8 cellular contexts compared by ENCODE assay signal in the genomic region with DNA sequence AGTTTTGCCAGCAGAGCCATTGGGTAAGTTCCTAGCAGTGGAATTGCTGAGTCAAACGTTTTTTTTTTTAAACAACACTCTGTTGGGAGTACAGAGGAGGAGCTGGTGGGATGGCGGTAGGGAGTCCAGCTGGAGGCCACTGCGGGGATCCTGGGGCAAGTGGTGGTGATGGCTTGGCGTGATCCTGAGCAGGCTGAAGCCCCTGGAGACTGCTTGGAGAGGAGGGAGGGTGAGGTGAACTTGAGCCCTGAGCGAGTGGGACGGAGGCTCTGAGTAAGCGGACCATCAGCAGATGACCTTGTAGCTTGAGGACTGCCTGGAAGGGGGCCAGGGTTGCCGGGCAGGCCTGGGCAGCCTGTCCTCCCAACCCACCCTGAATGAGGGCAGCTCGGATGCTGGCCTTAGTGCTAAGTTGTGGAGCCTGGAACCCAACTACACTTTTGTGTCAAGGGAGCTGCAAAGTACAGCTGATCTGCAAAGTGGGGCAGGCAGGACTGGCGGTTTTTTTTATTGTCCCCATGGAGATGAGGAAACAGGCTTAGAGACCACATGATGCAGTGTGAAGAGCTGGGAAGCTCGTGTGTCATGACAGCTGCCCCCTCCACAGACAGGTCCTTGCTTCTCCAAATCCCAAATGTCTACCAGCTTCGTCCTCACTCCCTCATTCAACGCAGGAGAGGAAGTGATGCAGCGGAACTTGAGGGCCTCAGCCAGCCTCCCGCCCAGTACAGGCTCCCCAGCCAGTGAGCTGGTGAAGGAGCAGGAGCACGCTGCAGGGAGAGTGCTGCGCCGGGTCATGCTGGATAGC. TPM values are rescaled to one million over a fixed set of nuclear protein-coding genes. Genes with fewer than 3 reads are reported as not detected.
DNase-seq lines count a peak whose midpoint lies in the region; ATAC-seq, FAIRE-seq and TF ChIP-seq lines count a peak whose summit lies in the region.

No MANE protein-coding gene starts in this region.

- H3K36me3 ChIP-seq in heart right ventricle (peaks cover 0 to 57% (median 36%) of the 10 kb centered on the region in 9 donors), Caco-2 (ENCODE audit: control insufficient read depth, insufficient read depth, low read length) (no peaks in the 10 kb centered on the region; the same call in 1 of the 2 replicates)

- H3K4me3 ChIP-seq in heart right ventricle (peak overlapping the region in 5 of 10 donors; percentile 13 to 25 (median 21)), Caco-2 (ENCODE audit: low read depth, low read length) (no peak overlapping the region)

- H3K36me3 Mint-ChIP-seq in WTC11, result peaks cover 43% of the 10 kb centered on the region
- H3K36me3 Mint-ChIP-seq in Caco-2 (ENCODE audit: insufficient read depth, unreplicated experiment), result peaks cover 59% of the 10 kb centered on the region

- 31 to 42% methylated on average over 18 of the region's 18 CpGs for WGBS in heart right ventricle, 2 donors

- no peaks in the 10 kb centered on the region for H3K9me3 Mint-ChIP-seq in WTC11
- H3K9me3 Mint-ChIP-seq in Caco-2 (ENCODE audit: unreplicated experiment), result no peaks in the 10 kb centered on the region

- H3K27ac Mint-ChIP-seq in WTC11 (peak overlapping the region; percentile 70), Caco-2 (ENCODE audit: unreplicated experiment) (no peak overlapping the region)

- H3K4me1 ChIP-seq in heart right ventricle (peaks cover 6 to 39% (median 28%) of the 10 kb centered on the region in 9 donors), Caco-2 (no peaks in the 10 kb centered on the region)

- no peak for FAIRE-seq in D721Med (lab: Jason Lieb, UNC)

- TF ChIP-seq CTCF in WTC11 (IDR thresholded peaks at IDR 0.05) (no peak), heart right ventricle (IDR thresholded peaks at IDR 0.05) (no peak), Caco-2 (IDR thresholded peaks at IDR 0.05; ENCODE audit: insufficient read depth in 1 of 2, low read depth in 1 of 2, low read length in 1 of 2, severe bottlenecking in 1 of 2, unreplicated experiment in 1 of 2) (no peak), D721Med (IDR thresholded peaks at IDR 0.05; ENCODE audit: insufficient read depth, missing control alignments) (no peak)

- H3K9me3 ChIP-seq in heart right ventricle (no peaks in the 10 kb centered on the region), Caco-2 (no peaks in the 10 kb centered on the region)

- intact Hi-C loops in heart right ventricle (cut with DNase I) (loop anchor here in 1 of 10 donors (5.0 kb wide), 1 partner anchor 142 kb away; no protein-coding TSS in a partner anchor), Caco-2 (cut with micrococcal nuclease; ENCODE audit: unreplicated experiment) (no loop called here)

- DNase-seq in GM03348 (ENCODE audit: low spot score), result peak; percentile 68
- DNase-seq in WTC11 (ENCODE audit: low spot score), result no peak
- peak; percentile 68 to 69 for DNase-seq in heart right ventricle
- peak; percentile 76 for DNase-seq in retina
- no peak for DNase-seq in Caco-2
- DNase-seq in NCI-H526 treated with DMSO at 0.1 percent for 48 hours (lab: John Stamatoyannopoulos, UW), result no peak
- DNase-seq in activated CD8-positive, alpha-beta memory T cell treated with anti-CD3 and anti-CD28 coated beads, Interleukin-2, amount 50 U/mL, for 48 hours, result no peak
- no peak for DNase-seq in D721Med (ENCODE audit: insufficient read length, low spot score)

- no peak for ATAC-seq in WTC11
- ATAC-seq in heart right ventricle, result peak; percentile 62 to 84 (median 77)

- peak overlapping the region in 9 of 10 donors; percentile 9 to 71 (median 59) for H3K27ac ChIP-seq in heart right ventricle

- CTCF ChIA-PET in WTC11 (lab: Charles Lee) (interaction anchor here (1.0 to 1.7 kb wide), 3 partner anchors 39 to 269 kb away, joined by 3 to 7 read pairs (median 6); no protein-coding TSS in a partner anchor), Caco-2 (lab: Charles Lee) (interaction anchor here (0.7 kb wide), 1 partner anchor 18 kb away, joined by 3 read pairs; no protein-coding TSS in a partner anchor)

- POLR2A ChIA-PET in WTC11 (lab: Charles Lee), result interaction anchor here (1.1 kb wide), 1 partner anchor 187 kb away, joined by 4 read pairs; the partner anchor contains the start of gene SSBP3
- POLR2A ChIA-PET in Caco-2 (lab: Charles Lee), result interaction anchor here (0.6 kb wide), 1 partner anchor 269 kb away, joined by 6 read pairs; no protein-coding TSS in a partner anchor

- H3K27me3 ChIP-seq in heart right ventricle (no peaks in the 10 kb centered on the region), Caco-2 (replicated peaks; ENCODE audit: control insufficient read depth, insufficient read depth, low read length) (no peaks in the 10 kb centered on the region)

- H3K4me1 Mint-ChIP-seq in WTC11 (peaks cover 16% of the 10 kb centered on the region), Caco-2 (ENCODE audit: low read depth, unreplicated experiment) (no peaks in the 10 kb centered on the region)

- no peak overlapping the region for H3K4me3 Mint-ChIP-seq in WTC11
- H3K4me3 Mint-ChIP-seq in Caco-2 (ENCODE audit: unreplicated experiment), result no peak overlapping the region

- BruUV-seq in Caco-2 (replicated peaks; lab: Mats Ljungman, UMichigan), result no TSS peak

- no peaks in the 10 kb centered on the region for H3K27me3 Mint-ChIP-seq in WTC11 (ENCODE audit: low read depth)
- H3K27me3 Mint-ChIP-seq in Caco-2 (ENCODE audit: insufficient read depth, unreplicated experiment), result no peaks in the 10 kb centered on the region

TF ChIP-seq in WTC11, 78 proteins besides CTCF, POLR2A, EP300 and RAD21:
- TF ChIP-seq ATF1 (CRISPR knock-in tag; IDR thresholded peaks at IDR 0.05) (no peak), ZNF219 (CRISPR knock-in tag; IDR thresholded peaks at IDR 0.05; ENCODE audit: borderline replicate concordance) (0 out of 2 replicates have a peak, but pooled peaks have one; percentile 20)

RNA-seq across cellular contexts. Expression of gene MRPL37, which starts 20.2 kb away (rescaled TPM):
- total RNA-seq in WTC11 (2021) (125 to 143 TPM (median 130 TPM) in 3 replicates), heart right ventricle (10 to 100 TPM; 82.2 to 97.4 (median 90.2) TPM), Caco-2 (2022) (95.4 and 95.6 TPM in 2 replicates)
- 10 to 100 TPM; 33.0 to 75.2 TPM for polyA plus RNA-seq in heart right ventricle

RNA-seq across cellular contexts. Expression of gene CYB5RL, which starts 20.4 kb away (rescaled TPM):
- total RNA-seq in WTC11 (2021) (13.1 to 14.2 TPM (median 13.4 TPM) in 3 replicates), heart right ventricle (1 to 10 TPM; 3.2 to 8.3 (median 5.8) TPM), Caco-2 (2022) (10.0 and 10.8 TPM in 2 replicates)
- 1 to 10 TPM in 1 of 2 donors, under 1 TPM in 1; 0.99 to 2.5 TPM for polyA plus RNA-seq in heart right ventricle

Comparison
In these comparisons a context has a peak if more than half of its experiments do, and no peak if none do; other contexts are left out.
1. DNase-seq: peak in GM03348 (single experiment), heart right ventricle (2 of 2) and retina (single experiment); none in WTC11 (single experiment), Caco-2 (0 of 2), NCI-H526 treated with DMSO at 0.1 percent for 48 hours (single experiment), activated CD8-positive, alpha-beta memory T cell treated with anti-CD3 and anti-CD28 coated beads, Interleukin-2, amount 50 U/mL, for 48 hours (single experiment) and D721Med (single experiment).